Comparison of ENCODE assay signal across 19 cellular contexts in the genomic region with DNA sequence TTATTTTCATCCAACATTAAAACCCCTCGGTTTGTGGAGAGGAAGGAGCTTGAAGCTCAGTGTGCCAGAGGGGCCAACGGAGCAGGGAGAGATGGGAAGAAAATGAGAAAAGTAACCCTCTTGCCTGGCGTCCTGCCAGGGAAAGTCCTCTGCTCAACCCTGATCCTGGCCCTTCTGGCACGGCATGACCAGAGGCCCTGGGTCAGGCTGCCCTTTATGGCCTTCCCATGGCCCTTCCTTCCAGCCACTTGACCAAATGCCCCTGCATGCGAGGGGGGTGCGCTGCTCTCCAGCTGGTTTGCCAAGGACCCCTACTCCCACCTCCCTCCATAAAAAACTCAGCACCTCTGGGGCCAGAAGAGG. TPM values are rescaled to one million over a fixed set of nuclear protein-coding genes. Genes with fewer than 3 reads are reported as not detected.
DNase-seq lines count a peak whose midpoint lies in the region; ATAC-seq, FAIRE-seq and TF ChIP-seq lines count a peak whose summit lies in the region.
"Had no signal": no experiment of that assay in that cellular context is flagged by ENCODE, and none has a peak within 500 bp of the region (broad histone marks: within the 10 kb centered on the region; RNA-seq: fewer than 3 reads in every experiment).

No MANE protein-coding gene starts in this region.

- H3K4me1 ChIP-seq in HUES48 (ENCODE audit: control insufficient read depth, insufficient read depth, low read length) (peaks cover 21% of the 10 kb centered on the region), esophagus muscularis mucosa (peaks cover 0 to 21% (median 4%) of the 10 kb centered on the region in 4 donors), HepG2 (ENCODE audit: insufficient read depth, low read length) (peaks cover 50% of the 10 kb centered on the region), psoas muscle (no peaks in the 10 kb centered on the region)

- H3K27ac ChIP-seq in HUES48 (ENCODE audit: low read depth, low read length), result peak overlapping the region; percentile 82
- peak overlapping the region; percentile 2 to 50 (median 38) for H3K27ac ChIP-seq in esophagus muscularis mucosa (replicated peaks in 1 of 4)
- H3K27ac ChIP-seq in HepG2 (ENCODE audit: extremely low read length, insufficient read depth, low read length), result no peak overlapping the region
- H3K27ac ChIP-seq in psoas muscle, result peak overlapping the region; percentile 65

- BruUV-seq in HepG2 (replicated peaks; lab: Mats Ljungman, UMichigan), result no TSS peak

- peak overlapping the region; percentile 55; the same call in 1 of the 2 replicates for H3K4me2 ChIP-seq in HepG2 (ENCODE audit: low read depth, low read length)

- no peaks in the 10 kb centered on the region for H3K9me3 ChIP-seq in HUES48 (ENCODE audit: control insufficient read depth, insufficient read depth, low read length)
- H3K9me3 ChIP-seq in esophagus muscularis mucosa, result no peaks in the 10 kb centered on the region
- H3K9me3 ChIP-seq in HepG2 (ENCODE audit: low read length), result no peaks in the 10 kb centered on the region
- H3K9me3 ChIP-seq in psoas muscle, result no peaks in the 10 kb centered on the region
- H3K9me3 ChIP-seq: Caco-2 had no signal

- H3K9ac ChIP-seq in HUES48 (ENCODE audit: low read depth, low read length), result no peak overlapping the region
- H3K9ac ChIP-seq in HepG2 (ENCODE audit: insufficient read depth, low read depth, low read length), result no peak overlapping the region

- no peak for FAIRE-seq in HepG2 (lab: Jason Lieb, UNC)
- FAIRE-seq: keratinocyte had no signal

- H4K20me1 ChIP-seq in HepG2 (ENCODE audit: insufficient read depth, low read length), result no peaks in the 10 kb centered on the region

- CTCF ChIA-PET in HepG2 (lab: Yijun Ruan, JAX; ENCODE audit: low intra/inter-chr PET ratio, low total read pairs), result no interaction called here

- intact Hi-C loops in esophagus muscularis mucosa (cut with DNase I), result no loop called here
- intact Hi-C loops in HepG2 (cut with micrococcal nuclease; ENCODE audit: unreplicated experiment), result no loop called here
- intact Hi-C loops in psoas muscle (cut with DNase I), result no loop called here

- H3K4me3 ChIP-seq in HUES48 (ENCODE audit: low read depth, low read length) (no peak overlapping the region), esophagus muscularis mucosa (no peak overlapping the region), HepG2 (replicated peaks in 1 of 3; ENCODE audit: insufficient read depth in 1 of 3, low read depth in 2 of 3, low read length in 3 of 3) (no peak overlapping the region), psoas muscle (no peak overlapping the region)

- H3K79me2 ChIP-seq in HepG2 (ENCODE audit: insufficient read depth, low read length), result no peaks in the 10 kb centered on the region

- TF ChIP-seq RAD21 in HepG2 (CRISPR knock-in tag; IDR thresholded peaks at IDR 0.05), result no peak

- H2AFZ ChIP-seq in HepG2 (ENCODE audit: low read length), result no peak overlapping the region

- ATAC-seq in HepG2 (no peak; the same call in 2 of the 3 replicates), psoas muscle (no peak), HG03521 (IDR thresholded peaks at IDR 0.05; ENCODE audit: unreplicated experiment) (no peak), HG03571 (IDR thresholded peaks at IDR 0.05; ENCODE audit: unreplicated experiment) (no peak)
- ATAC-seq: naive thymus-derived CD4-positive, alpha-beta T cell had no signal

- POLR2A ChIA-PET in HepG2 (lab: Yijun Ruan, JAX), result interaction anchor here (0.6 to 1.1 kb wide), 2 partner anchors 10 to 44 kb away, joined by 3 read pairs; partner anchors contain the start of gene SPRY4

- H3K36me3 ChIP-seq in HUES48 (ENCODE audit: control insufficient read depth, insufficient read depth, low read length) (no peaks in the 10 kb centered on the region), esophagus muscularis mucosa (no peaks in the 10 kb centered on the region), HepG2 (replicated peaks in 1 of 2; ENCODE audit: control insufficient read depth in 1 of 2, insufficient read depth in 2 of 2, low read length in 2 of 2) (no peaks in the 10 kb centered on the region), psoas muscle (ENCODE audit: insufficient read depth in 1 of 2, low read depth in 1 of 2) (no peaks in the 10 kb centered on the region)

- WGBS in esophagus muscularis mucosa, result 85% methylated on average over 6 of the region's 6 CpGs
- WGBS in HepG2 (ENCODE audit: low lambda C conversion rate), result 63% methylated on average over 6 of the region's 6 CpGs
- WGBS in psoas muscle, 3 donors, result 43 to 64% (median 50%) methylated on average over 6 of the region's 6 CpGs

- DNase-seq in esophagus muscularis mucosa (ENCODE audit: extremely low spot score) (no peak), HepG2 (ENCODE audit: low spot score) (no peak), psoas muscle (peak; percentile 25 to 57), NCI-H2107 (lab: John Stamatoyannopoulos, UW) (no peak), NCI-H2107 treated with DMSO at 0.1 percent for 48 hours (lab: John Stamatoyannopoulos, UW; ENCODE audit: unreplicated experiment) (no peak)
- DNase-seq: activated CD4-positive, CD25-positive, alpha-beta regulatory T cell treated with anti-CD3 and anti-CD28 coated beads, Interleukin-2, amount 50 U/mL, for 72 hours; activated naive CD4-positive, alpha-beta T cell; Caco-2; effector memory CD4-positive, alpha-beta T cell; foreskin melanocyte; GDM1; naive thymus-derived CD4-positive, alpha-beta T cell; NCI-H2029 treated with DMSO at 0.1 percent for 48 hours; stimulated activated CD4-positive, alpha-beta T cell treated with anti-CD3 and anti-CD28 coated beads, Interleukin-4, amount 100 ng/mL, for 1 hour; T-helper 2 cell had no signal

- TF ChIP-seq POLR2A in esophagus muscularis mucosa (IDR thresholded peaks at IDR 0.05; ENCODE audit: low read depth) (no peak), HepG2 (IDR thresholded peaks at IDR 0.05; ENCODE audit: insufficient read depth in 1 of 2, low read depth in 2 of 2, low read length in 2 of 2) (no peak)

- TF ChIP-seq CTCF in esophagus muscularis mucosa (IDR thresholded peaks at IDR 0.05) (no peak), HepG2 (CRISPR knock-in tag; IDR thresholded peaks at IDR 0.05) (no peak), psoas muscle (IDR thresholded peaks at IDR 0.05) (no peak)

- TF ChIP-seq EP300 in esophagus muscularis mucosa (IDR thresholded peaks at IDR 0.05), result no peak
- no peak for TF ChIP-seq EP300 in HepG2 (IDR thresholded peaks at IDR 0.05; ENCODE audit: low read depth in 2 of 2, low read length in 2 of 2)
- TF ChIP-seq EP300 in HepG2 (CRISPR knock-in tag; IDR thresholded peaks at IDR 0.05; ENCODE audit: borderline replicate concordance), result no peak

- in situ Hi-C loops in HepG2 (cut with HindIII; ENCODE audit: extremely low pct_ligation_motif_present, low pct_unique_long_range_greater_than_20kb), result no loop called here

- H3K27me3 ChIP-seq in HUES48 (ENCODE audit: control insufficient read depth, insufficient read depth, low read length) (no peaks in the 10 kb centered on the region), esophagus muscularis mucosa (no peaks in the 10 kb centered on the region), HepG2 (ENCODE audit: control insufficient read depth in 1 of 2, insufficient read depth in 2 of 2, low read length in 2 of 2) (no peaks in the 10 kb centered on the region), psoas muscle (ENCODE audit: insufficient read depth in 3 of 3, low read length in 2 of 3) (no peaks in the 10 kb centered on the region)

TF ChIP-seq in HepG2, 621 proteins besides CTCF, POLR2A, EP300 and RAD21 (continues in another document):
- TF ChIP-seq ZNF564 (CRISPR knock-in tag; IDR thresholded peaks at IDR 0.05) (no peak), ZNF354B (CRISPR knock-in tag; IDR thresholded peaks at IDR 0.05) (no peak), ZFP90 (CRISPR knock-in tag; IDR thresholded peaks at IDR 0.05; ENCODE audit: borderline replicate concordance) (no peak), ZNF7 (CRISPR knock-in tag; IDR thresholded peaks at IDR 0.05) (no peak), ZNF143 (CRISPR knock-in tag; IDR thresholded peaks at IDR 0.05) (no peak)

RNA-seq across cellular contexts. Expression of gene SPRY4, which starts 43.8 kb away (rescaled TPM):
- 10 to 100 TPM; 15.4 to 29.0 (median 24.5) TPM for total RNA-seq in esophagus muscularis mucosa
- total RNA-seq in HepG2 (2016; rRNA removed; fragmentation: Illumina TruSeq; extraction: Trizol), result 8.9 and 9.0 TPM in 2 replicates
- total RNA-seq in HepG2 (2016; cell fraction: cytosol; rRNA removed; fragmentation: Illumina TruSeq; extraction: Trizol; ENCODE audit: low read depth), result 1.6 and 1.8 TPM in 2 replicates
- total RNA-seq in HepG2 (2016; cell fraction: insoluble cytoplasmic fraction; rRNA removed; fragmentation: Illumina TruSeq; extraction: Trizol), result 8.3 and 8.7 TPM in 2 replicates
- total RNA-seq in HepG2 (2016; cell fraction: membrane; rRNA removed; fragmentation: Illumina TruSeq; extraction: Trizol), result 5.8 and 6.0 TPM in 2 replicates
- total RNA-seq in HepG2 (2016; cell fraction: nucleus; rRNA removed; fragmentation: Illumina TruSeq; extraction: Trizol), result 12.5 and 16.8 TPM in 2 replicates
- 17.8 and 19.2 TPM in 2 replicates for polyA plus RNA-seq in HepG2 (2011; rRNA removed)
- polyA plus RNA-seq in HepG2 (2011; cell fraction: cytosol; rRNA removed), result 10.9 and 12.6 TPM in 2 replicates
- polyA plus RNA-seq in HepG2 (2011; cell fraction: nucleus; rRNA removed), result 61.0 and 63.7 TPM in 2 replicates
- polyA plus RNA-seq in HepG2 (2012), result 10.0 and 17.2 TPM in 2 replicates
- 0.37 and 0.40 TPM in 2 replicates for polyA plus RNA-seq in HepG2 (2016; cell fraction: cytosol; fragmentation: Illumina TruSeq; extraction: Trizol; ENCODE audit: low read depth)
- polyA plus RNA-seq in HepG2 (2016; cell fraction: insoluble cytoplasmic fraction; fragmentation: Illumina TruSeq; extraction: Trizol; ENCODE audit: low read depth), result 6.9 and 9.0 TPM in 2 replicates
- 2.0 and 2.1 TPM in 2 replicates for polyA plus RNA-seq in HepG2 (2016; cell fraction: membrane; fragmentation: Illumina TruSeq; extraction: Trizol; ENCODE audit: low read depth)
- 21.3 and 22.7 TPM in 2 replicates for polyA plus RNA-seq in HepG2 (2016; cell fraction: nucleus; fragmentation: Illumina TruSeq; extraction: Trizol; ENCODE audit: insufficient read depth, low read depth)
- 0.09 and 81.1 TPM in 2 replicates for polyA minus RNA-seq in HepG2 (2011; rRNA and poly(A)+ RNA removed; ENCODE audit: low replicate concordance)
- 21.7 and 22.2 TPM in 2 replicates for polyA minus RNA-seq in HepG2 (2011; cell fraction: cytosol; rRNA and poly(A)+ RNA removed)
- 40.0 and 40.4 TPM in 2 replicates for polyA minus RNA-seq in HepG2 (2011; cell fraction: nucleus; rRNA and poly(A)+ RNA removed)
- total RNA-seq in psoas muscle, result 1 to 10 TPM; 5.3 to 6.3 (median 5.9) TPM
- polyA plus RNA-seq in psoas muscle, result 1 to 10 TPM; 1.0 to 8.0 (median 2.4) TPM
- polyA plus RNA-seq: naive thymus-derived CD4-positive, alpha-beta T cell had no signal

Comparison
In these comparisons a context has a peak if more than half of its experiments do, and no peak if none do; other contexts are left out.
1. DNase-seq: peak in psoas muscle (2 of 2); none in esophagus muscularis mucosa (single experiment), HepG2 (single experiment), NCI-H2107 (single experiment) and NCI-H2107 treated with DMSO at 0.1 percent for 48 hours (single experiment).